Comparison of ENCODE assay signal across 11 cellular contexts in genomic region chr2:97849881-97850540, GRCh38.
DNase-seq lines count a peak whose midpoint lies in the region; ATAC-seq and TF ChIP-seq lines count a peak whose summit lies in the region.
"Had no signal": no experiment of that assay in that cellular context is flagged by ENCODE, and none has a peak within 500 bp of the region (broad histone marks: within the 10 kb centered on the region; RNA-seq: fewer than 3 reads in every experiment).

No MANE protein-coding gene starts in this region.

- H3K36me3 Mint-ChIP-seq in activated naive CD4-positive, alpha-beta T cell treated with anti-CD3 and anti-CD28 coated beads, Interleukin-2, amount 10 ng/mL, durations not matched to agents 7 days and 5 days: peaks cover 21% of the 10 kb centered on the region
- peaks cover 38% of the 10 kb centered on the region for H3K36me3 Mint-ChIP-seq in stimulated activated naive CD8-positive, alpha-beta T cell treated with anti-CD3 and anti-CD28 coated beads, Interleukin-15, Interleukin-2, amounts not matched to agents 100 ng/mL and 50 ng/mL, for 24 hours (ENCODE audit: low read depth)

- no peaks in the 10 kb centered on the region for H3K27me3 Mint-ChIP-seq in activated naive CD4-positive, alpha-beta T cell treated with anti-CD3 and anti-CD28 coated beads, Interleukin-2, amount 10 ng/mL, durations not matched to agents 7 days and 5 days
- H3K27me3 Mint-ChIP-seq in stimulated activated naive CD8-positive, alpha-beta T cell treated with anti-CD3 and anti-CD28 coated beads, Interleukin-15, Interleukin-2, amounts not matched to agents 100 ng/mL and 50 ng/mL, for 24 hours: no peaks in the 10 kb centered on the region

- H3K4me3 Mint-ChIP-seq in activated naive CD4-positive, alpha-beta T cell treated with anti-CD3 and anti-CD28 coated beads, Interleukin-2, amount 10 ng/mL, durations not matched to agents 7 days and 5 days: no peak overlapping the region
- H3K4me3 Mint-ChIP-seq in stimulated activated naive CD8-positive, alpha-beta T cell treated with anti-CD3 and anti-CD28 coated beads, Interleukin-15, Interleukin-2, amounts not matched to agents 100 ng/mL and 50 ng/mL, for 24 hours: peak overlapping the region; percentile 12

- in situ Hi-C loops in astrocyte of the cerebellum (cut with HindIII; ENCODE audit: low sequenced_read_pairs): no loop called here

- H3K27ac Mint-ChIP-seq in activated naive CD4-positive, alpha-beta T cell treated with anti-CD3 and anti-CD28 coated beads, Interleukin-2, amount 10 ng/mL, durations not matched to agents 7 days and 5 days: peak overlapping the region; percentile 3
- H3K27ac Mint-ChIP-seq in stimulated activated naive CD8-positive, alpha-beta T cell treated with anti-CD3 and anti-CD28 coated beads, Interleukin-15, Interleukin-2, amounts not matched to agents 100 ng/mL and 50 ng/mL, for 24 hours: peak overlapping the region; percentile 61

- intact Hi-C loops in sciatic nerve (cut with DNase I): no loop called here

- CTCF ChIA-PET in activated naive CD4-positive, alpha-beta T cell treated with anti-CD3 and anti-CD28 coated beads, Interleukin-2, amount 10 ng/mL, durations not matched to agents 7 days and 5 days (lab: Charles Lee): no interaction called here

- peaks cover 30% of the 10 kb centered on the region for H3K4me1 Mint-ChIP-seq in activated naive CD4-positive, alpha-beta T cell treated with anti-CD3 and anti-CD28 coated beads, Interleukin-2, amount 10 ng/mL, durations not matched to agents 7 days and 5 days
- peaks cover 55% of the 10 kb centered on the region for H3K4me1 Mint-ChIP-seq in stimulated activated naive CD8-positive, alpha-beta T cell treated with anti-CD3 and anti-CD28 coated beads, Interleukin-15, Interleukin-2, amounts not matched to agents 100 ng/mL and 50 ng/mL, for 24 hours (ENCODE audit: low read depth)

- no peaks in the 10 kb centered on the region for H3K9me3 Mint-ChIP-seq in activated naive CD4-positive, alpha-beta T cell treated with anti-CD3 and anti-CD28 coated beads, Interleukin-2, amount 10 ng/mL, durations not matched to agents 7 days and 5 days
- no peaks in the 10 kb centered on the region for H3K9me3 Mint-ChIP-seq in stimulated activated naive CD8-positive, alpha-beta T cell treated with anti-CD3 and anti-CD28 coated beads, Interleukin-15, Interleukin-2, amounts not matched to agents 100 ng/mL and 50 ng/mL, for 24 hours

- no peak overlapping the region for H3K4me3 ChIP-seq in astrocyte of the cerebellum (ENCODE audit: low read depth, low read length)

- TF ChIP-seq CTCF in astrocyte of the cerebellum (IDR thresholded peaks at IDR 0.05; ENCODE audit: low read depth, low read length, missing control alignments): no peak

- no peak for DNase-seq in activated naive CD4-positive, alpha-beta T cell treated with anti-CD3 and anti-CD28 coated beads, Interleukin-2, amount 10 ng/mL, durations not matched to agents 7 days and 5 days
- no peak for DNase-seq in activated naive CD4-positive, alpha-beta T cell treated with Interleukin-2 at 50 U/mL for 16 hours
- DNase-seq in astrocyte of the cerebellum (ENCODE audit: low read depth): peak; percentile 29
- no peak for DNase-seq in germinal center (ENCODE audit: low spot score)
- no peak for DNase-seq in sciatic nerve (ENCODE audit: low spot score)
- DNase-seq in hepatic stellate cell (ENCODE audit: low spot score): no peak
- DNase-seq: aorta; NCI-H2171 treated with DMSO at 0.1 percent for 48 hours; stimulated activated CD4-positive, alpha-beta T cell treated with anti-CD3 and anti-CD28 coated beads, Interleukin-2, amount 100 ng/mL, for 24 hours had no signal

- ATAC-seq in HG03558 (IDR thresholded peaks at IDR 0.05; ENCODE audit: extremely low read depth, unreplicated experiment) (peak; percentile 82), sciatic nerve (no peak)
